ENCODE assay signal across 8 cellular contexts in genomic region chr1:150875197-150876110, GRCh38. TPM values are rescaled to one million over a fixed set of nuclear protein-coding genes. Genes with fewer than 3 reads are reported as not detected.
DNase-seq lines count a peak whose midpoint lies in the region; ATAC-seq and TF ChIP-seq lines count a peak whose summit lies in the region.

No MANE protein-coding gene starts in this region.

- POLR2A ChIA-PET in activated naive CD8-positive, alpha-beta T cell treated with anti-CD3 and anti-CD28 coated beads, Interleukin-2, amount 10 ng/mL, durations not matched to agents 7 days and 5 days (lab: Charles Lee): interaction anchor here (0.6 to 3.8 kb wide), 5 partner anchors 15 to 606 kb away, joined by 3 to 28 read pairs (median 3); no protein-coding TSS in a partner anchor

- peak overlapping the region; percentile 80 for H3K4me2 ChIP-seq in skeletal muscle satellite cell (ENCODE audit: low read length)

- 100% methylated on average over 2 of the region's 17 CpGs for WGBS in iPS DF 6.9 (ENCODE audit: insufficient coverage, insufficient read length)

- H3K27me3 ChIP-seq in iPS DF 6.9 (ENCODE audit: control insufficient read depth, insufficient read depth, low read length) (no peaks in the 10 kb centered on the region), skeletal muscle satellite cell (ENCODE audit: control insufficient read depth, insufficient read depth, low read length) (no peaks in the 10 kb centered on the region)

- TF ChIP-seq CTCF in HFFc6 (IDR thresholded peaks at IDR 0.05): no peak

- no peaks in the 10 kb centered on the region for H3K9me3 Mint-ChIP-seq in HFFc6
- H3K9me3 Mint-ChIP-seq in activated naive CD8-positive, alpha-beta T cell treated with anti-CD3 and anti-CD28 coated beads, Interleukin-2, amount 10 ng/mL, durations not matched to agents 7 days and 5 days: no peaks in the 10 kb centered on the region

- no peak overlapping the region for H3K27ac ChIP-seq in iPS DF 6.9 (ENCODE audit: low read length)

- H3K36me3 ChIP-seq in iPS DF 6.9 (ENCODE audit: control insufficient read depth, insufficient read depth, low read length): no peaks in the 10 kb centered on the region
- peaks cover 13% of the 10 kb centered on the region for H3K36me3 ChIP-seq in skeletal muscle satellite cell (ENCODE audit: insufficient read depth, low read length)

- H3K4me3 Mint-ChIP-seq in HFFc6: peak overlapping the region; percentile 98
- H3K4me3 Mint-ChIP-seq in activated naive CD8-positive, alpha-beta T cell treated with anti-CD3 and anti-CD28 coated beads, Interleukin-2, amount 10 ng/mL, durations not matched to agents 7 days and 5 days: peak overlapping the region; percentile 96

- H3K4me1 Mint-ChIP-seq in HFFc6 (ENCODE audit: low read depth): peaks cover 36% of the 10 kb centered on the region
- peaks cover 16% of the 10 kb centered on the region for H3K4me1 Mint-ChIP-seq in activated naive CD8-positive, alpha-beta T cell treated with anti-CD3 and anti-CD28 coated beads, Interleukin-2, amount 10 ng/mL, durations not matched to agents 7 days and 5 days

- H3K27me3 Mint-ChIP-seq in HFFc6 (ENCODE audit: insufficient read depth): no peaks in the 10 kb centered on the region
- H3K27me3 Mint-ChIP-seq in activated naive CD8-positive, alpha-beta T cell treated with anti-CD3 and anti-CD28 coated beads, Interleukin-2, amount 10 ng/mL, durations not matched to agents 7 days and 5 days: no peaks in the 10 kb centered on the region

- H3K36me3 Mint-ChIP-seq in HFFc6 (ENCODE audit: low read depth): peaks cover 5% of the 10 kb centered on the region; the same call in 1 of the 2 replicates
- peaks cover 22% of the 10 kb centered on the region for H3K36me3 Mint-ChIP-seq in activated naive CD8-positive, alpha-beta T cell treated with anti-CD3 and anti-CD28 coated beads, Interleukin-2, amount 10 ng/mL, durations not matched to agents 7 days and 5 days

- DNase-seq in C1 segment of cervical spinal cord (lab: John Stamatoyannopoulos, UW) (peak in 8 of 14 donors; percentile 11 to 63 (median 30)), HFFc6 (no peak), iPS DF 6.9 (ENCODE audit: low read depth, low spot score) (no peak)
- no peak for DNase-seq in activated naive CD8-positive, alpha-beta T cell treated with anti-CD3 and anti-CD28 coated beads, Interleukin-2, amount 10 ng/mL, durations not matched to agents 7 days and 5 days

- peak overlapping the region; percentile 90 for H3K9ac ChIP-seq in skeletal muscle satellite cell (ENCODE audit: low read depth, low read length)

- H3K9me3 ChIP-seq in iPS DF 6.9 (ENCODE audit: control insufficient read depth, insufficient read depth, low read length) (no peaks in the 10 kb centered on the region), skeletal muscle satellite cell (replicated peaks; ENCODE audit: low read length) (no peaks in the 10 kb centered on the region)

- no peak for ATAC-seq in activated naive CD8-positive, alpha-beta T cell treated with anti-CD3 and anti-CD28 coated beads, Interleukin-2, amount 10 ng/mL, durations not matched to agents 7 days and 5 days (ENCODE audit: low read depth)
- ATAC-seq in HG02678 (IDR thresholded peaks at IDR 0.05; ENCODE audit: unreplicated experiment): no peak
- ATAC-seq in HG02642 (IDR thresholded peaks at IDR 0.05; ENCODE audit: poor library complexity, unreplicated experiment): no peak
- no peak for ATAC-seq in HG02973 (IDR thresholded peaks at IDR 0.05; ENCODE audit: unreplicated experiment)

- H3K4me1 ChIP-seq in iPS DF 6.9 (ENCODE audit: control insufficient read depth, insufficient read depth, low read length): no peaks in the 10 kb centered on the region
- peaks cover 12% of the 10 kb centered on the region for H3K4me1 ChIP-seq in skeletal muscle satellite cell (ENCODE audit: control insufficient read depth, insufficient read depth, low read length)

- peak overlapping the region; percentile 93 for H3K27ac Mint-ChIP-seq in HFFc6
- H3K27ac Mint-ChIP-seq in activated naive CD8-positive, alpha-beta T cell treated with anti-CD3 and anti-CD28 coated beads, Interleukin-2, amount 10 ng/mL, durations not matched to agents 7 days and 5 days: peak overlapping the region; percentile 97

- peak overlapping the region; percentile 70; the same call in 1 of the 2 replicates for H3K4me3 ChIP-seq in iPS DF 6.9 (ENCODE audit: low read length)
- peak overlapping the region; percentile 82 for H3K4me3 ChIP-seq in skeletal muscle satellite cell (ENCODE audit: low read length)

RNA-seq across cellular contexts. Expression of gene ARNT, which starts 0.9 kb away (rescaled TPM):
- total RNA-seq in HFFc6 (2021; fragmentation: NEBNext Ultra II Directional; extraction: Animal tissue kit (Norgen Biotek cat#: 25700)): 10 to 100 TPM; 21.7 to 28.0 (median 25.2) TPM
- 10 to 100 TPM; 49.3 to 51.3 TPM for total RNA-seq in activated naive CD8-positive, alpha-beta T cell treated with anti-CD3 and anti-CD28 coated beads, Interleukin-2, amount 10 ng/mL, durations not matched to agents 7 days and 5 days
- total RNA-seq in skeletal muscle satellite cell (2012; rRNA removed): 30.8 and 37.5 TPM in 2 replicates

RNA-seq across cellular contexts. Expression of gene CTXND2, which starts 11.5 kb away (rescaled TPM):
- total RNA-seq in HFFc6 (2021; fragmentation: NEBNext Ultra II Directional; extraction: Animal tissue kit (Norgen Biotek cat#: 25700)): not detected
- total RNA-seq in activated naive CD8-positive, alpha-beta T cell treated with anti-CD3 and anti-CD28 coated beads, Interleukin-2, amount 10 ng/mL, durations not matched to agents 7 days and 5 days: not detected
- total RNA-seq in skeletal muscle satellite cell (2012; rRNA removed): not detected in 2 replicates

RNA-seq across cellular contexts. Expression of gene SETDB1, which starts 50.7 kb away (rescaled TPM):
- total RNA-seq in HFFc6 (2021; fragmentation: NEBNext Ultra II Directional; extraction: Animal tissue kit (Norgen Biotek cat#: 25700)): 10 to 100 TPM; 21.0 to 25.7 (median 23.4) TPM
- 10 to 100 TPM; 64.0 to 64.6 TPM for total RNA-seq in activated naive CD8-positive, alpha-beta T cell treated with anti-CD3 and anti-CD28 coated beads, Interleukin-2, amount 10 ng/mL, durations not matched to agents 7 days and 5 days
- total RNA-seq in skeletal muscle satellite cell (2012; rRNA removed): 30.4 and 31.5 TPM in 2 replicates

Comparison
In these comparisons a context has a peak if more than half of its experiments do, and no peak if none do; other contexts are left out.
1. DNase-seq: peak in C1 segment of cervical spinal cord (8 of 14); none in HFFc6 (single experiment), activated naive CD8-positive, alpha-beta T cell treated with anti-CD3 and anti-CD28 coated beads, Interleukin-2, amount 10 ng/mL, durations not matched to agents 7 days and 5 days (single experiment) and iPS DF 6.9 (single experiment).